ENCODE assay signal across 9 cellular contexts in the genomic region with DNA sequence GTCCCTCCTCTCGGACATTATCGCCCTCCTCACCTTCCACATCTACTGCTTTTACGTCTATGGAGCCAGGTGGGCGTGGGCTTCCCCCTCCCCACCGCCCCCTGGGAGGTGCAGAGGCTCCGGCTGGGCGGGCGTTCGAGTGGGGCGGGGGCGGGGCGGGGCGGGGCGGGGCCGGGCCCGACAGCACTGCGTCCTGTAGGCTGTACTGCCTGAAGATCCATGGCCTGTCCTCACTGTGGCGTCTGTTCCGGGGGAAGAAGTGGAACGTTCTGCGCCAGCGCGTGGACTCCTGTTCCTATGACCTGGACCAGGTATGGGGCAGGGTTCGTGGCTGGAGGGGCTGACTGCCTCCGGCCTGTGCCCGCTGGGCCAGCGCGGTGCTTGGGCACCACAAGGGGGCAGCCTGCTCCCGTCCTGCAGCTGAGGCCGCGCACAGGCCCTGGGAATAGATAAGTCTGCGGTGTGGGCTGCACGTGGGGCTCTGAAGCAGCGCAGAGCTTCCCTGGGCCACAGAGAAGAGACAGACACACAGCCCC. TPM values are rescaled to one million over a fixed set of nuclear protein-coding genes. Genes with fewer than 3 reads are reported as not detected.
A peak's percentile ranks its signal among the peaks of the same experiment; 100 is the strongest.
DNase-seq lines count a peak whose midpoint lies in the region; ATAC-seq, FAIRE-seq and TF ChIP-seq lines count a peak whose summit lies in the region.
"Had no signal": no experiment of that assay in that cellular context is flagged by ENCODE, and none has a peak within 500 bp of the region (broad histone marks: within the 10 kb centered on the region; RNA-seq: fewer than 3 reads in every experiment).

No MANE protein-coding gene starts in this region.

- H3K79me2 ChIP-seq in keratinocyte (ENCODE audit: control insufficient read depth, insufficient read depth, low read length) = no peaks in the 10 kb centered on the region

- peaks cover 9% of the 10 kb centered on the region in 2 experiments for H3K36me3 ChIP-seq in keratinocyte (ENCODE audit: control insufficient read depth in 2 of 2, extremely low read depth in 1 of 2, insufficient read depth in 2 of 2, low read length in 2 of 2)

- H3K4me1 Mint-ChIP-seq in CD4-positive, alpha-beta T cell (ENCODE audit: low read depth) = no peaks in the 10 kb centered on the region
- H3K4me1 Mint-ChIP-seq in MCF 10A (ENCODE audit: insufficient read depth, unreplicated experiment) = no peaks in the 10 kb centered on the region

- H3K9me3 ChIP-seq in CD4-positive, alpha-beta T cell (ENCODE audit: control insufficient read depth, low read length) = no peaks in the 10 kb centered on the region
- no peaks in the 10 kb centered on the region for H3K9me3 ChIP-seq in keratinocyte (ENCODE audit: control insufficient read depth, low read depth, low read length)

- H3K27ac Mint-ChIP-seq in CD4-positive, alpha-beta T cell = no peak overlapping the region
- no peak overlapping the region for H3K27ac Mint-ChIP-seq in MCF 10A (ENCODE audit: low read depth, unreplicated experiment)

- no peaks in the 10 kb centered on the region for H3K36me3 Mint-ChIP-seq in CD4-positive, alpha-beta T cell (ENCODE audit: low read depth)
- peaks cover 13% of the 10 kb centered on the region for H3K36me3 Mint-ChIP-seq in MCF 10A (ENCODE audit: insufficient read depth, unreplicated experiment)

- CTCF ChIA-PET in CD4-positive, alpha-beta T cell (lab: Charles Lee) = interaction anchor here (0.7 to 1.1 kb wide), 6 partner anchors 9 to 69 kb away, joined by 3 to 8 read pairs (median 4); no protein-coding TSS in a partner anchor
- CTCF ChIA-PET in MCF 10A (lab: Yijun Ruan, JAX) = interaction anchor here (0.6 to 1.7 kb wide), 5 partner anchors 9 to 89 kb away, joined by 3 to 7 read pairs (median 3); partner anchors contain the start of genes METTL26 and RHOT2

- no peaks in the 10 kb centered on the region for H4K20me1 ChIP-seq in keratinocyte (ENCODE audit: control insufficient read depth, extremely low read depth, insufficient read depth, low read length)

- no peaks in the 10 kb centered on the region for H3K9me3 Mint-ChIP-seq in CD4-positive, alpha-beta T cell
- H3K9me3 Mint-ChIP-seq in MCF 10A (ENCODE audit: unreplicated experiment) = no peaks in the 10 kb centered on the region

- no peak overlapping the region for H3K4me2 ChIP-seq in keratinocyte (ENCODE audit: control insufficient read depth, extremely low read depth, insufficient read depth, low read depth, low read length)

- dilution Hi-C loops in keratinocyte (cut with MboI; ENCODE audit: extremely low pct_ligation_motif_present, low sequenced_read_pairs) = no loop called here

- H3K4me1 ChIP-seq in keratinocyte (ENCODE audit: control insufficient read depth, extremely low read depth, insufficient read depth, low read length) = no peaks in the 10 kb centered on the region

- no peak overlapping the region for H3K4me3 ChIP-seq in keratinocyte (ENCODE audit: control insufficient read depth in 2 of 3, extremely low read depth in 1 of 3, insufficient read depth in 2 of 3, low read depth in 1 of 3, low read length in 3 of 3)
- H3K4me3 ChIP-seq: skin epidermis had no signal

- POLR2A ChIA-PET in CD4-positive, alpha-beta T cell (lab: Charles Lee) = no interaction called here
- POLR2A ChIA-PET in MCF 10A (lab: Yijun Ruan, JAX) = no interaction called here

- H3K9ac ChIP-seq in keratinocyte (ENCODE audit: control insufficient read depth, extremely low read depth, insufficient read depth, low read length) = no peak overlapping the region

- peak; percentile 71 for TF ChIP-seq CTCF in CD4-positive, alpha-beta T cell (IDR thresholded peaks at IDR 0.05)
- TF ChIP-seq CTCF in MCF 10A (IDR thresholded peaks at IDR 0.05; ENCODE audit: unreplicated experiment) (peak; percentile 63), keratinocyte (optimal IDR thresholded peaks at IDR 0.05 in 1 of 3, IDR thresholded peaks at IDR 0.05 in 1 of 3, conservative IDR thresholded peaks at IDR 0.05 in 1 of 3; ENCODE audit: extremely low read depth in 1 of 3, insufficient read depth in 2 of 3, low read length in 3 of 3) (peak; percentile 46 to 85 (median 75))

- no peak overlapping the region for H3K27ac ChIP-seq in CD4-positive, alpha-beta T cell (ENCODE audit: low read depth, low read length)
- no peak overlapping the region for H3K27ac ChIP-seq in keratinocyte (ENCODE audit: control insufficient read depth, insufficient read depth, low read length)
- H3K27ac ChIP-seq: skin epidermis had no signal

- DNase-seq in CD4-positive, alpha-beta T cell = peak; percentile 32 to 69 (median 54)
- DNase-seq in T1000 (lab: John Stamatoyannopoulos, UW) = peak; percentile 68
- peak; percentile 65 for DNase-seq in MCF 10A (ENCODE audit: unreplicated experiment)
- no peak for DNase-seq in keratinocyte (ENCODE audit: low read depth, low spot score)
- peak; percentile 72 to 73 for DNase-seq in stimulated activated CD4-positive, alpha-beta T cell treated with anti-CD3 and anti-CD28 coated beads, Interleukin-2, amount 100 ng/mL, for 24 hours
- no peak for DNase-seq in NCI-H2029 treated with DMSO at 0.1 percent for 48 hours (lab: John Stamatoyannopoulos, UW)

- H3K9me1 ChIP-seq in keratinocyte (ENCODE audit: control insufficient read depth, extremely low read depth, insufficient read depth, low read length) = no peaks in the 10 kb centered on the region

- H2AFZ ChIP-seq in keratinocyte (ENCODE audit: control insufficient read depth, low read length) = no peak overlapping the region

- intact Hi-C loops in CD4-positive, alpha-beta T cell (cut with DNase I, micrococcal nuclease) = loop anchor here (1.0 to 2.0 kb wide), 2 partner anchors 32 kb away; no protein-coding TSS in a partner anchor
- intact Hi-C loops in MCF 10A (cut with micrococcal nuclease) = no loop called here

- no peaks in the 10 kb centered on the region for H3K27me3 ChIP-seq in CD4-positive, alpha-beta T cell (ENCODE audit: control insufficient read depth, insufficient read depth, low read length)
- no peaks in the 10 kb centered on the region for H3K27me3 ChIP-seq in keratinocyte (ENCODE audit: control insufficient read depth, extremely low read depth, insufficient read depth, low read length)

- no TSS peak for BruUV-seq in MCF 10A (replicated peaks; lab: Mats Ljungman, UMichigan)

- H3K4me3 Mint-ChIP-seq in CD4-positive, alpha-beta T cell = no peak overlapping the region
- H3K4me3 Mint-ChIP-seq in MCF 10A (ENCODE audit: unreplicated experiment) = no peak overlapping the region

- no peak for FAIRE-seq in keratinocyte (lab: Jason Lieb, UNC)

- H3K27me3 Mint-ChIP-seq in CD4-positive, alpha-beta T cell = no peaks in the 10 kb centered on the region
- H3K27me3 Mint-ChIP-seq in MCF 10A (ENCODE audit: insufficient read depth, unreplicated experiment) = no peaks in the 10 kb centered on the region

- ATAC-seq in CD4-positive, alpha-beta T cell (ENCODE audit: poor library complexity) = peak; percentile 95
- ATAC-seq in HG03571 (IDR thresholded peaks at IDR 0.05; ENCODE audit: unreplicated experiment) = peak; percentile 41
- ATAC-seq in GM18517 (IDR thresholded peaks at IDR 0.05; ENCODE audit: unreplicated experiment) = no peak

RNA-seq across cellular contexts. Expression of gene PIGQ, which starts 9.2 kb away (rescaled TPM):
- 10 to 100 TPM; 22.8 to 27.0 TPM for total RNA-seq in CD4-positive, alpha-beta T cell
- 45.6 and 47.4 TPM in 2 replicates for total RNA-seq in MCF 10A (2022)
- polyA plus RNA-seq in keratinocyte = 11.2 to 23.3 TPM (median 16.7 TPM) in 3 replicates
- 4.4 TPM for polyA plus RNA-seq in keratinocyte (2011; ENCODE audit: low read depth)
- polyA plus RNA-seq in keratinocyte (2011; cell fraction: cytosol; rRNA removed) = 10.5 and 25.0 TPM in 2 replicates
- polyA plus RNA-seq in keratinocyte (2011; cell fraction: nucleus; rRNA removed) = 44.0 and 62.4 TPM in 2 replicates
- 13.6 and 22.4 TPM in 2 replicates for polyA plus RNA-seq in keratinocyte (2012; ENCODE audit: low replicate concordance)
- 29.9 to 52.5 TPM (median 36.1 TPM) in 3 replicates for polyA minus RNA-seq in keratinocyte
- 43.9 TPM for polyA minus RNA-seq in keratinocyte (2011; cell fraction: cytosol; rRNA and poly(A)+ RNA removed)
- polyA minus RNA-seq in keratinocyte (2011; cell fraction: nucleus; rRNA and poly(A)+ RNA removed) = 21.2 and 23.7 TPM in 2 replicates

RNA-seq across cellular contexts. Expression of gene RAB40C, which starts 10.9 kb away (rescaled TPM):
- total RNA-seq in CD4-positive, alpha-beta T cell = 1 to 10 TPM; 8.9 to 9.5 TPM
- 17.1 and 17.7 TPM in 2 replicates for total RNA-seq in MCF 10A (2022)
- 4.0 to 12.3 TPM (median 4.2 TPM) in 3 replicates for polyA plus RNA-seq in keratinocyte
- polyA plus RNA-seq in keratinocyte (2011; ENCODE audit: low read depth) = 10.9 TPM
- polyA plus RNA-seq in keratinocyte (2011; cell fraction: cytosol; rRNA removed) = 3.5 and 6.7 TPM in 2 replicates
- polyA plus RNA-seq in keratinocyte (2011; cell fraction: nucleus; rRNA removed) = 9.1 and 12.6 TPM in 2 replicates
- 7.9 and 15.8 TPM in 2 replicates for polyA plus RNA-seq in keratinocyte (2012; ENCODE audit: low replicate concordance)
- polyA minus RNA-seq in keratinocyte = 5.0 to 15.4 TPM (median 6.5 TPM) in 3 replicates
- 13.2 TPM for polyA minus RNA-seq in keratinocyte (2011; cell fraction: cytosol; rRNA and poly(A)+ RNA removed)
- 7.1 and 12.4 TPM in 2 replicates for polyA minus RNA-seq in keratinocyte (2011; cell fraction: nucleus; rRNA and poly(A)+ RNA removed)

RNA-seq across cellular contexts. Expression of gene NHLRC4, which starts 12.1 kb away (rescaled TPM):
- total RNA-seq in CD4-positive, alpha-beta T cell = under 1 TPM; 0.45 to 0.55 TPM
- not detected in 2 replicates for total RNA-seq in MCF 10A (2022)
- polyA plus RNA-seq in keratinocyte = 0.09 to 0.22 TPM (median 0.10 TPM) in 3 replicates
- not detected for polyA plus RNA-seq in keratinocyte (2011; ENCODE audit: low read depth)
- polyA plus RNA-seq in keratinocyte (2011; cell fraction: cytosol; rRNA removed) = 0.09 TPM in 1 of 2 replicates, not detected in the other
- 0.11 and 0.24 TPM in 2 replicates for polyA plus RNA-seq in keratinocyte (2011; cell fraction: nucleus; rRNA removed)
- 0.23 TPM in 1 of 2 replicates, not detected in the other for polyA plus RNA-seq in keratinocyte (2012; ENCODE audit: low replicate concordance)
- not detected in 3 replicates for polyA minus RNA-seq in keratinocyte
- not detected for polyA minus RNA-seq in keratinocyte (2011; cell fraction: cytosol; rRNA and poly(A)+ RNA removed)
- polyA minus RNA-seq in keratinocyte (2011; cell fraction: nucleus; rRNA and poly(A)+ RNA removed) = not detected in 2 replicates

RNA-seq across cellular contexts. Expression of gene PRR35, which starts 18.7 kb away (rescaled TPM):
- total RNA-seq in CD4-positive, alpha-beta T cell = not detected
- total RNA-seq in MCF 10A (2022) = not detected in 2 replicates
- not detected in 3 replicates for polyA plus RNA-seq in keratinocyte
- polyA plus RNA-seq in keratinocyte (2011; ENCODE audit: low read depth) = not detected
- polyA plus RNA-seq in keratinocyte (2011; cell fraction: cytosol; rRNA removed) = not detected in 2 replicates
- not detected in 2 replicates for polyA plus RNA-seq in keratinocyte (2011; cell fraction: nucleus; rRNA removed)
- polyA plus RNA-seq in keratinocyte (2012; ENCODE audit: low replicate concordance) = not detected in 2 replicates
- not detected in 3 replicates for polyA minus RNA-seq in keratinocyte
- not detected for polyA minus RNA-seq in keratinocyte (2011; cell fraction: cytosol; rRNA and poly(A)+ RNA removed)
- polyA minus RNA-seq in keratinocyte (2011; cell fraction: nucleus; rRNA and poly(A)+ RNA removed) = not detected in 2 replicates

RNA-seq across cellular contexts. Expression of gene CAPN15, which starts 51.4 kb away (rescaled TPM):
- total RNA-seq in CD4-positive, alpha-beta T cell = 10 to 100 TPM; 35.5 to 36.9 TPM
- 68.2 and 81.1 TPM in 2 replicates for total RNA-seq in MCF 10A (2022)
- 7.9 to 15.1 TPM (median 10.7 TPM) in 3 replicates for polyA plus RNA-seq in keratinocyte
- 1.9 TPM for polyA plus RNA-seq in keratinocyte (2011; ENCODE audit: low read depth)
- 4.6 and 13.9 TPM in 2 replicates for polyA plus RNA-seq in keratinocyte (2011; cell fraction: cytosol; rRNA removed)
- 22.8 and 35.0 TPM in 2 replicates for polyA plus RNA-seq in keratinocyte (2011; cell fraction: nucleus; rRNA removed)
- polyA plus RNA-seq in keratinocyte (2012; ENCODE audit: low replicate concordance) = 11.5 and 25.5 TPM in 2 replicates
- polyA minus RNA-seq in keratinocyte = 12.1 to 20.5 TPM (median 13.6 TPM) in 3 replicates
- polyA minus RNA-seq in keratinocyte (2011; cell fraction: cytosol; rRNA and poly(A)+ RNA removed) = 116 TPM
- polyA minus RNA-seq in keratinocyte (2011; cell fraction: nucleus; rRNA and poly(A)+ RNA removed) = 25.5 and 35.6 TPM in 2 replicates

Comparison
In these comparisons a context has a peak if more than half of its experiments do, and no peak if none do; other contexts are left out.
1. DNase-seq: peak in CD4-positive, alpha-beta T cell (10 of 10), T1000 (single experiment), MCF 10A (single experiment) and stimulated activated CD4-positive, alpha-beta T cell treated with anti-CD3 and anti-CD28 coated beads, Interleukin-2, amount 100 ng/mL, for 24 hours (2 of 2); none in keratinocyte (single experiment) and NCI-H2029 treated with DMSO at 0.1 percent for 48 hours (single experiment).
2. Peak in every context shown above with its lines, with median percentiles within 50 percentile points of each other: CTCF ChIP-seq.